Comparison of ENCODE assay signal across 1 cellular context in the genomic region with DNA sequence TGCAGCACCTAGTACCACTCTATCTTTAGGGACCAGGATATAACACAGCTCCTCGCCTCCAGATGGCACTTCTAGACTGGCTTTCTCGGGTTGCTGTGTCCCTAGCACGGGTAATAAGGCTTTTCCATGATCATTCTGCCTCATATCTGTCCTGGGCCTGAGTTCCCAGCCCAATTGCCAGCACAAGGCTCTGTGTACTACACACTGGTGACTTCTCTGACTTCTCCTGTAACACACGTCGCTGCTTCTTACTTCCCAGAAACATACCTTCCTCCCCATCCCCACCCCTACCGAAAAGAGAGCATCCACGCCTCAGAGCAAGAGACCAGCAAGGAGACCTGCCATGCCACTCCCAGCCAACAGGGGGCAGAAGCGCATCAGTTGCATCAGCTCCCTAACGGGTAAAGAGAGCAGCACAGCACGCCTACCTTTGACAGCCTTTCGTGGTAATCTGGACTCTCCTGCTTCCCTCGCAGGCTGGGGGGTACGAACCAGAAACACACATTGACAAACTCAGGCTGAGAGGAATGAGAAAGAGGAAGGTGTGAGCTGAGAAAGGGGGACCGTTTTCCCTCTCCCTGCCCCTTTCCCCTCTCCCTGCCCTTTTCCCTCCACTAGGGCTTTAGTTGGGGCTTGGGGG.
A peak's percentile ranks its signal among the peaks of the same experiment; 100 is the strongest.
TF ChIP-seq lines count a peak whose summit lies in the region.

No MANE protein-coding gene starts in this region.

TF ChIP-seq in K562, 482 proteins besides CTCF, POLR2A, EP300 and RAD21 (continued from another document and continues in another):
- TF ChIP-seq, protein P1, sequence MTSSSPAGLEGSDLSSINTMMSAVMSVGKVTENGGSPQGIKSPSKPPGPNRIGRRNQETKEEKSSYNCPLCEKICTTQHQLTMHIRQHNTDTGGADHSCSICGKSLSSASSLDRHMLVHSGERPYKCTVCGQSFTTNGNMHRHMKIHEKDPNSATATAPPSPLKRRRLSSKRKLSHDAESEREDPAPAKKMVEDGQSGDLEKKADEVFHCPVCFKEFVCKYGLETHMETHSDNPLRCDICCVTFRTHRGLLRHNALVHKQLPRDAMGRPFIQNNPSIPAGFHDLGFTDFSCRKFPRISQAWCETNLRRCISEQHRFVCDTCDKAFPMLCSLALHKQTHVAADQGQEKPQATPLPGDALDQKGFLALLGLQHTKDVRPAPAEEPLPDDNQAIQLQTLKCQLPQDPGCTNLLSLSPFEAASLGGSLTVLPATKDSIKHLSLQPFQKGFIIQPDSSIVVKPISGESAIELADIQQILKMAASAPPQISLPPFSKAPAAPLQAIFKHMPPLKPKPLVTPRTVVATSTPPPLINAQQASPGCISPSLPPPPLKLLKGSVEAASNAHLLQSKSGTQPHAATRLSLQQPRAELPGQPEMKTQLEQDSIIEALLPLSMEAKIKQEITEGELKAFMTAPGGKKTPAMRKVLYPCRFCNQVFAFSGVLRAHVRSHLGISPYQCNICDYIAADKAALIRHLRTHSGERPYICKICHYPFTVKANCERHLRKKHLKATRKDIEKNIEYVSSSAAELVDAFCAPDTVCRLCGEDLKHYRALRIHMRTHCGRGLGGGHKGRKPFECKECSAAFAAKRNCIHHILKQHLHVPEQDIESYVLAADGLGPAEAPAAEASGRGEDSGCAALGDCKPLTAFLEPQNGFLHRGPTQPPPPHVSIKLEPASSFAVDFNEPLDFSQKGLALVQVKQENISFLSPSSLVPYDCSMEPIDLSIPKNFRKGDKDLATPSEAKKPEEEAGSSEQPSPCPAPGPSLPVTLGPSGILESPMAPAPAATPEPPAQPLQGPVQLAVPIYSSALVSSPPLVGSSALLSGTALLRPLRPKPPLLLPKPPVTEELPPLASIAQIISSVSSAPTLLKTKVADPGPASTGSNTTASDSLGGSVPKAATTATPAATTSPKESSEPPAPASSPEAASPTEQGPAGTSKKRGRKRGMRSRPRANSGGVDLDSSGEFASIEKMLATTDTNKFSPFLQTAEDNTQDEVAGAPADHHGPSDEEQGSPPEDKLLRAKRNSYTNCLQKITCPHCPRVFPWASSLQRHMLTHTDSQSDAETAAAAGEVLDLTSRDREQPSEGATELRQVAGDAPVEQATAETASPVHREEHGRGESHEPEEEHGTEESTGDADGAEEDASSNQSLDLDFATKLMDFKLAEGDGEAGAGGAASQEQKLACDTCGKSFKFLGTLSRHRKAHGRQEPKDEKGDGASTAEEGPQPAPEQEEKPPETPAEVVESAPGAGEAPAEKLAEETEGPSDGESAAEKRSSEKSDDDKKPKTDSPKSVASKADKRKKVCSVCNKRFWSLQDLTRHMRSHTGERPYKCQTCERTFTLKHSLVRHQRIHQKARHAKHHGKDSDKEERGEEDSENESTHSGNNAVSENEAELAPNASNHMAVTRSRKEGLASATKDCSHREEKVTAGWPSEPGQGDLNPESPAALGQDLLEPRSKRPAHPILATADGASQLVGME (CRISPR knock-in tag; IDR thresholded peaks at IDR 0.05): no peak
- peak; percentile 67; the same call in 1 of the 2 replicates for TF ChIP-seq LARP7 (IDR thresholded peaks at IDR 0.05)
- no peak for TF ChIP-seq NFE2L1 (tag; IDR thresholded peaks at IDR 0.05; ENCODE audit: borderline replicate concordance, low read depth)
- TF ChIP-seq ARNT (IDR thresholded peaks at IDR 0.05): peak; percentile 30 to 75; a peak in 1 of 4 replicates
- TF ChIP-seq BRD9 (IDR thresholded peaks at IDR 0.05; ENCODE audit: low read depth, partially characterized antibody): peak; percentile 88
- no peak for TF ChIP-seq KAT7 (CRISPR knock-in tag; IDR thresholded peaks at IDR 0.05; ENCODE audit: borderline replicate concordance)
- TF ChIP-seq, protein P2, sequence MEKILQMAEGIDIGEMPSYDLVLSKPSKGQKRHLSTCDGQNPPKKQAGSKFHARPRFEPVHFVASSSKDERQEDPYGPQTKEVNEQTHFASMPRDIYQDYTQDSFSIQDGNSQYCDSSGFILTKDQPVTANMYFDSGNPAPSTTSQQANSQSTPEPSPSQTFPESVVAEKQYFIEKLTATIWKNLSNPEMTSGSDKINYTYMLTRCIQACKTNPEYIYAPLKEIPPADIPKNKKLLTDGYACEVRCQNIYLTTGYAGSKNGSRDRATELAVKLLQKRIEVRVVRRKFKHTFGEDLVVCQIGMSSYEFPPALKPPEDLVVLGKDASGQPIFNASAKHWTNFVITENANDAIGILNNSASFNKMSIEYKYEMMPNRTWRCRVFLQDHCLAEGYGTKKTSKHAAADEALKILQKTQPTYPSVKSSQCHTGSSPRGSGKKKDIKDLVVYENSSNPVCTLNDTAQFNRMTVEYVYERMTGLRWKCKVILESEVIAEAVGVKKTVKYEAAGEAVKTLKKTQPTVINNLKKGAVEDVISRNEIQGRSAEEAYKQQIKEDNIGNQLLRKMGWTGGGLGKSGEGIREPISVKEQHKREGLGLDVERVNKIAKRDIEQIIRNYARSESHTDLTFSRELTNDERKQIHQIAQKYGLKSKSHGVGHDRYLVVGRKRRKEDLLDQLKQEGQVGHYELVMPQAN (IDR thresholded peaks at IDR 0.05; ENCODE audit: borderline replicate concordance): 0 out of 2 replicates have a peak, but pooled peaks have one; percentile 29
- TF ChIP-seq MBD2 (IDR thresholded peaks at IDR 0.05; ENCODE audit: borderline replicate concordance, low read depth): no peak
- no peak for TF ChIP-seq TEAD2 (tag; IDR thresholded peaks at IDR 0.05)
- TF ChIP-seq, protein P3, sequence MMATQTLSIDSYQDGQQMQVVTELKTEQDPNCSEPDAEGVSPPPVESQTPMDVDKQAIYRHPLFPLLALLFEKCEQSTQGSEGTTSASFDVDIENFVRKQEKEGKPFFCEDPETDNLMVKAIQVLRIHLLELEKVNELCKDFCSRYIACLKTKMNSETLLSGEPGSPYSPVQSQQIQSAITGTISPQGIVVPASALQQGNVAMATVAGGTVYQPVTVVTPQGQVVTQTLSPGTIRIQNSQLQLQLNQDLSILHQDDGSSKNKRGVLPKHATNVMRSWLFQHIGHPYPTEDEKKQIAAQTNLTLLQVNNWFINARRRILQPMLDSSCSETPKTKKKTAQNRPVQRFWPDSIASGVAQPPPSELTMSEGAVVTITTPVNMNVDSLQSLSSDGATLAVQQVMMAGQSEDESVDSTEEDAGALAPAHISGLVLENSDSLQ (IDR thresholded peaks at IDR 0.05): peak; percentile 54; the same call in 1 of the 2 replicates
- TF ChIP-seq, protein P4, sequence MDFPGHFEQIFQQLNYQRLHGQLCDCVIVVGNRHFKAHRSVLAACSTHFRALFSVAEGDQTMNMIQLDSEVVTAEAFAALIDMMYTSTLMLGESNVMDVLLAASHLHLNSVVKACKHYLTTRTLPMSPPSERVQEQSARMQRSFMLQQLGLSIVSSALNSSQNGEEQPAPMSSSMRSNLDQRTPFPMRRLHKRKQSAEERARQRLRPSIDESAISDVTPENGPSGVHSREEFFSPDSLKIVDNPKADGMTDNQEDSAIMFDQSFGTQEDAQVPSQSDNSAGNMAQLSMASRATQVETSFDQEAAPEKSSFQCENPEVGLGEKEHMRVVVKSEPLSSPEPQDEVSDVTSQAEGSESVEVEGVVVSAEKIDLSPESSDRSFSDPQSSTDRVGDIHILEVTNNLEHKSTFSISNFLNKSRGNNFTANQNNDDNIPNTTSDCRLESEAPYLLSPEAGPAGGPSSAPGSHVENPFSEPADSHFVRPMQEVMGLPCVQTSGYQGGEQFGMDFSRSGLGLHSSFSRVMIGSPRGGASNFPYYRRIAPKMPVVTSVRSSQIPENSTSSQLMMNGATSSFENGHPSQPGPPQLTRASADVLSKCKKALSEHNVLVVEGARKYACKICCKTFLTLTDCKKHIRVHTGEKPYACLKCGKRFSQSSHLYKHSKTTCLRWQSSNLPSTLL (IDR thresholded peaks at IDR 0.05): peak; percentile 81
- no peak for TF ChIP-seq ZNF507 (tag; conservative IDR thresholded peaks at IDR 0.05)
- TF ChIP-seq NR1H2 (CRISPR knock-in tag; IDR thresholded peaks at IDR 0.05): no peak
- peak in 2 of 3 experiments; percentile 35 to 40 for TF ChIP-seq YY1 (IDR thresholded peaks at IDR 0.05; ENCODE audit: borderline replicate concordance in 1 of 3, control insufficient read depth in 1 of 3, extremely low read depth in 1 of 3, insufficient read depth in 3 of 3, insufficient read length in 1 of 3, insufficient replicate concordance in 2 of 3, low read depth in 1 of 3, low read length in 2 of 3)
- TF ChIP-seq HNRNPL (IDR thresholded peaks at IDR 0.05; ENCODE audit: low read depth, low read length): no peak
- no peak for TF ChIP-seq TRIM28 (IDR thresholded peaks at IDR 0.05)
- TF ChIP-seq DPF2 (IDR thresholded peaks at IDR 0.05): peak; percentile 49; the same call in 1 of the 2 replicates
- no peak for TF ChIP-seq GABPA (tag; conservative IDR thresholded peaks at IDR 0.05; ENCODE audit: low read depth)
- TF ChIP-seq DIDO1 (tag; IDR thresholded peaks at IDR 0.05; ENCODE audit: low read depth): 0 out of 2 replicates have a peak, but pooled peaks have one; percentile 27
- TF ChIP-seq ZBTB7A (IDR thresholded peaks at IDR 0.05; ENCODE audit: borderline replicate concordance, control insufficient read depth, low read depth, low read length): no peak
- TF ChIP-seq HNRNPUL1 (IDR thresholded peaks at IDR 0.05; ENCODE audit: low read length): no peak; the same call in 1 of the 2 replicates
- TF ChIP-seq, protein P5, sequence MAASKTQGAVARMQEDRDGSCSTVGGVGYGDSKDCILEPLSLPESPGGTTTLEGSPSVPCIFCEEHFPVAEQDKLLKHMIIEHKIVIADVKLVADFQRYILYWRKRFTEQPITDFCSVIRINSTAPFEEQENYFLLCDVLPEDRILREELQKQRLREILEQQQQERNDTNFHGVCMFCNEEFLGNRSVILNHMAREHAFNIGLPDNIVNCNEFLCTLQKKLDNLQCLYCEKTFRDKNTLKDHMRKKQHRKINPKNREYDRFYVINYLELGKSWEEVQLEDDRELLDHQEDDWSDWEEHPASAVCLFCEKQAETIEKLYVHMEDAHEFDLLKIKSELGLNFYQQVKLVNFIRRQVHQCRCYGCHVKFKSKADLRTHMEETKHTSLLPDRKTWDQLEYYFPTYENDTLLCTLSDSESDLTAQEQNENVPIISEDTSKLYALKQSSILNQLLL (CRISPR knock-in tag; IDR thresholded peaks at IDR 0.05; ENCODE audit: borderline replicate concordance): no peak
- peak; percentile 18; the same call in 1 of the 2 replicates for TF ChIP-seq SMARCA5 (IDR thresholded peaks at IDR 0.05)
- no peak for TF ChIP-seq ZNF699 (CRISPR knock-in tag; IDR thresholded peaks at IDR 0.05; ENCODE audit: insufficient replicate concordance)
- TF ChIP-seq, protein P6, sequence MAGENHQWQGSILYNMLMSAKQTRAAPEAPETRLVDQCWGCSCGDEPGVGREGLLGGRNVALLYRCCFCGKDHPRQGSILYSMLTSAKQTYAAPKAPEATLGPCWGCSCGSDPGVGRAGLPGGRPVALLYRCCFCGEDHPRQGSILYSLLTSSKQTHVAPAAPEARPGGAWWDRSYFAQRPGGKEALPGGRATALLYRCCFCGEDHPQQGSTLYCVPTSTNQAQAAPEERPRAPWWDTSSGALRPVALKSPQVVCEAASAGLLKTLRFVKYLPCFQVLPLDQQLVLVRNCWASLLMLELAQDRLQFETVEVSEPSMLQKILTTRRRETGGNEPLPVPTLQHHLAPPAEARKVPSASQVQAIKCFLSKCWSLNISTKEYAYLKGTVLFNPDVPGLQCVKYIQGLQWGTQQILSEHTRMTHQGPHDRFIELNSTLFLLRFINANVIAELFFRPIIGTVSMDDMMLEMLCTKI (IDR thresholded peaks at IDR 0.05; ENCODE audit: partially characterized antibody): no peak
- TF ChIP-seq, protein P7, sequence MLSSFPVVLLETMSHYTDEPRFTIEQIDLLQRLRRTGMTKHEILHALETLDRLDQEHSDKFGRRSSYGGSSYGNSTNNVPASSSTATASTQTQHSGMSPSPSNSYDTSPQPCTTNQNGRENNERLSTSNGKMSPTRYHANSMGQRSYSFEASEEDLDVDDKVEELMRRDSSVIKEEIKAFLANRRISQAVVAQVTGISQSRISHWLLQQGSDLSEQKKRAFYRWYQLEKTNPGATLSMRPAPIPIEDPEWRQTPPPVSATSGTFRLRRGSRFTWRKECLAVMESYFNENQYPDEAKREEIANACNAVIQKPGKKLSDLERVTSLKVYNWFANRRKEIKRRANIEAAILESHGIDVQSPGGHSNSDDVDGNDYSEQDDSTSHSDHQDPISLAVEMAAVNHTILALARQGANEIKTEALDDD (IDR thresholded peaks at IDR 0.05): peak; percentile 62; the same call in 1 of the 2 replicates
- TF ChIP-seq KDM2B (CRISPR knock-in tag; IDR thresholded peaks at IDR 0.05): no peak
- no peak for TF ChIP-seq IRF2 (CRISPR knock-in tag; IDR thresholded peaks at IDR 0.05)
- TF ChIP-seq SMARCA4 (IDR thresholded peaks at IDR 0.05): no peak; the same call in 1 of the 2 replicates
- no peak for TF ChIP-seq TAF9B (IDR thresholded peaks at IDR 0.05; ENCODE audit: partially characterized antibody)
- peak; percentile 59; the same call in 1 of the 2 replicates for TF ChIP-seq STAG1 (CRISPR knock-in tag; IDR thresholded peaks at IDR 0.05; ENCODE audit: borderline replicate concordance)
- TF ChIP-seq STAT5B (CRISPR knock-in tag; IDR thresholded peaks at IDR 0.05): no peak
- peak; percentile 39 for TF ChIP-seq SMAD4 (CRISPR knock-in tag; conservative IDR thresholded peaks at IDR 0.05)
- no peak for TF ChIP-seq ERF (CRISPR knock-in tag; IDR thresholded peaks at IDR 0.05)
- no peak for TF ChIP-seq ZNF143 (CRISPR knock-in tag; IDR thresholded peaks at IDR 0.05)
- peak; percentile 39; the same call in 1 of the 2 replicates for TF ChIP-seq TEAD4 (IDR thresholded peaks at IDR 0.05; ENCODE audit: low read length)
- TF ChIP-seq TEAD4 (CRISPR knock-in tag; IDR thresholded peaks at IDR 0.05; ENCODE audit: borderline replicate concordance): no peak
- no peak for TF ChIP-seq CCNT2 (IDR thresholded peaks at IDR 0.05; ENCODE audit: borderline replicate concordance, extremely low read depth, insufficient read length, low read depth, low read length)
- TF ChIP-seq SAFB2 (IDR thresholded peaks at IDR 0.05; ENCODE audit: borderline replicate concordance, low read depth, low read length, severe bottlenecking): no peak
- no peak for TF ChIP-seq PPARD (CRISPR knock-in tag; IDR thresholded peaks at IDR 0.05)
- TF ChIP-seq HNRNPH1 (optimal IDR thresholded peaks at IDR 0.05; ENCODE audit: low read depth, low read length): no peak
- TF ChIP-seq JUND (IDR thresholded peaks at IDR 0.05; ENCODE audit: borderline replicate concordance, low read depth, low read length): peak; percentile 64
- peak; percentile 60; the same call in 1 of the 3 replicates for TF ChIP-seq JUND (tag; IDR thresholded peaks at IDR 0.05; ENCODE audit: borderline replicate concordance, low read depth, low read length)
- TF ChIP-seq, protein P8, sequence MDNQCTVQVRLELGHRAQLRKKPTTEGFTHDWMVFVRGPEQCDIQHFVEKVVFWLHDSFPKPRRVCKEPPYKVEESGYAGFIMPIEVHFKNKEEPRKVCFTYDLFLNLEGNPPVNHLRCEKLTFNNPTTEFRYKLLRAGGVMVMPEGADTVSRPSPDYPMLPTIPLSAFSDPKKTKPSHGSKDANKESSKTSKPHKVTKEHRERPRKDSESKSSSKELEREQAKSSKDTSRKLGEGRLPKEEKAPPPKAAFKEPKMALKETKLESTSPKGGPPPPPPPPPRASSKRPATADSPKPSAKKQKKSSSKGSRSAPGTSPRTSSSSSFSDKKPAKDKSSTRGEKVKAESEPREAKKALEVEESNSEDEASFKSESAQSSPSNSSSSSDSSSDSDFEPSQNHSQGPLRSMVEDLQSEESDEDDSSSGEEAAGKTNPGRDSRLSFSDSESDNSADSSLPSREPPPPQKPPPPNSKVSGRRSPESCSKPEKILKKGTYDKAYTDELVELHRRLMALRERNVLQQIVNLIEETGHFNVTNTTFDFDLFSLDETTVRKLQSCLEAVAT (IDR thresholded peaks at IDR 0.05): peak; percentile 17 to 70; a peak in 2 of 4 replicates
- peak; percentile 94 for TF ChIP-seq MYC (IDR thresholded peaks at IDR 0.05; ENCODE audit: low read depth, low read length)
- no peak for TF ChIP-seq MYC (CRISPR knock-in tag; IDR thresholded peaks at IDR 0.05; ENCODE audit: borderline replicate concordance, low read depth)
